In genomic region chr1:231930257-231930947, GRCh38 we compare ENCODE assay signal across 16 cellular contexts.
DNase-seq lines count a peak whose midpoint lies in the region; ATAC-seq and TF ChIP-seq lines count a peak whose summit lies in the region.
"Had no signal": no experiment of that assay in that cellular context is flagged by ENCODE, and none has a peak within 500 bp of the region (broad histone marks: within the 10 kb centered on the region; RNA-seq: fewer than 3 reads in every experiment).

No MANE protein-coding gene starts in this region.

- no peak overlapping the region for H3K27ac ChIP-seq in CD4-positive, alpha-beta T cell (ENCODE audit: low read depth, low read length)

- POLR2A ChIA-PET in CD4-positive, alpha-beta T cell (lab: Charles Lee), result interaction anchor here (2.1 kb wide), 1 partner anchor 11 kb away, joined by 8 read pairs; no protein-coding TSS in a partner anchor
- POLR2A ChIA-PET in naive thymus-derived CD8-positive, alpha-beta T cell (lab: Charles Lee), result interaction anchor here (1.3 kb wide), 1 partner anchor 8 kb away, joined by 6 read pairs; no protein-coding TSS in a partner anchor

- no peak for ATAC-seq in CD4-positive, alpha-beta T cell (ENCODE audit: poor library complexity)
- peak in 1 of 2 donors; percentile 35 for ATAC-seq in naive thymus-derived CD8-positive, alpha-beta T cell
- ATAC-seq in HG02840 (IDR thresholded peaks at IDR 0.05; ENCODE audit: low FRiP score, unreplicated experiment), result no peak
- ATAC-seq in GM19463 (IDR thresholded peaks at IDR 0.05; ENCODE audit: unreplicated experiment), result no peak

- H3K27ac Mint-ChIP-seq in CD4-positive, alpha-beta T cell, result peak overlapping the region; percentile 78
- H3K27ac Mint-ChIP-seq in brain, result peak overlapping the region in 4 of 5 experiments; percentile 12 to 93 (median 82)
- peak overlapping the region in 9 of 10 donors; percentile 26 to 90 (median 77) for H3K27ac Mint-ChIP-seq in naive thymus-derived CD8-positive, alpha-beta T cell
- H3K27ac Mint-ChIP-seq: progenitor cell of endocrine pancreas had no signal

- peaks cover 6% of the 10 kb centered on the region for H3K9me3 ChIP-seq in CD4-positive, alpha-beta T cell (ENCODE audit: control insufficient read depth, low read length)

- no peak for TF ChIP-seq CTCF in CD4-positive, alpha-beta T cell (IDR thresholded peaks at IDR 0.05)
- TF ChIP-seq CTCF in brain (conservative IDR thresholded peaks at IDR 0.05), result no peak

- H3K27me3 Mint-ChIP-seq in CD4-positive, alpha-beta T cell, result no peaks in the 10 kb centered on the region
- no peaks in the 10 kb centered on the region for H3K27me3 Mint-ChIP-seq in brain
- no peaks in the 10 kb centered on the region for H3K27me3 Mint-ChIP-seq in naive thymus-derived CD8-positive, alpha-beta T cell

- H3K9me3 Mint-ChIP-seq in CD4-positive, alpha-beta T cell, result no peaks in the 10 kb centered on the region
- H3K9me3 Mint-ChIP-seq in brain, result peaks cover 0 to 1% (median 0%) of the 10 kb centered on the region in 5 experiments
- H3K9me3 Mint-ChIP-seq in naive thymus-derived CD8-positive, alpha-beta T cell, result no peaks in the 10 kb centered on the region

- DNase-seq in NCI-H1694 treated with DMSO at 0.1 percent for 48 hours (lab: John Stamatoyannopoulos, UW) (peak; percentile 46), NCI-H1694 (lab: John Stamatoyannopoulos, UW) (no peak), NCI-H2227 treated with DMSO at 0.1 percent for 48 hours (lab: John Stamatoyannopoulos, UW) (no peak)
- DNase-seq in CD4-positive, alpha-beta T cell, result no peak
- no peak for DNase-seq in naive thymus-derived CD8-positive, alpha-beta T cell
- DNase-seq: activated CD4-positive, alpha-beta T cell treated with anti-CD3 and anti-CD28 coated beads for 4 hours; C1 segment of cervical spinal cord; DMS53; NCI-H1436; NCI-H345; stimulated activated CD4-positive, alpha-beta T cell treated with anti-CD3 and anti-CD28 coated beads, Interleukin-12 subunit alpha, Interleukin-12 subunit beta, amount 100 ng/mL, for 4 hours; SW 1271 had no signal

- H3K4me3 Mint-ChIP-seq in CD4-positive, alpha-beta T cell, result peak overlapping the region; percentile 69
- peak overlapping the region in 1 of 5 experiments; percentile 69 for H3K4me3 Mint-ChIP-seq in brain
- peak overlapping the region; percentile 26 to 83 (median 70) for H3K4me3 Mint-ChIP-seq in naive thymus-derived CD8-positive, alpha-beta T cell

- H3K36me3 Mint-ChIP-seq in CD4-positive, alpha-beta T cell (ENCODE audit: low read depth), result peaks cover 12% of the 10 kb centered on the region
- H3K36me3 Mint-ChIP-seq in brain, result no peaks in the 10 kb centered on the region
- peaks cover 0 to 6% (median 3%) of the 10 kb centered on the region in 3 donors for H3K36me3 Mint-ChIP-seq in naive thymus-derived CD8-positive, alpha-beta T cell

- intact Hi-C loops in CD4-positive, alpha-beta T cell (cut with DNase I, micrococcal nuclease), result loop anchor here in 1 of 2 experiments (2.0 kb wide), 1 partner anchor 64 kb away; no protein-coding TSS in a partner anchor

- H3K27me3 ChIP-seq in CD4-positive, alpha-beta T cell (ENCODE audit: control insufficient read depth, insufficient read depth, low read length), result no peaks in the 10 kb centered on the region

- CTCF ChIA-PET in CD4-positive, alpha-beta T cell (lab: Charles Lee), result no interaction called here

- peaks cover 37% of the 10 kb centered on the region for H3K4me1 Mint-ChIP-seq in CD4-positive, alpha-beta T cell (ENCODE audit: low read depth)
- H3K4me1 Mint-ChIP-seq in brain, result peaks cover 61% of the 10 kb centered on the region
- peaks cover 18 to 32% (median 27%) of the 10 kb centered on the region in 4 donors for H3K4me1 Mint-ChIP-seq in naive thymus-derived CD8-positive, alpha-beta T cell
